Comparison of ENCODE assay signal across 8 cellular contexts in the genomic region with DNA sequence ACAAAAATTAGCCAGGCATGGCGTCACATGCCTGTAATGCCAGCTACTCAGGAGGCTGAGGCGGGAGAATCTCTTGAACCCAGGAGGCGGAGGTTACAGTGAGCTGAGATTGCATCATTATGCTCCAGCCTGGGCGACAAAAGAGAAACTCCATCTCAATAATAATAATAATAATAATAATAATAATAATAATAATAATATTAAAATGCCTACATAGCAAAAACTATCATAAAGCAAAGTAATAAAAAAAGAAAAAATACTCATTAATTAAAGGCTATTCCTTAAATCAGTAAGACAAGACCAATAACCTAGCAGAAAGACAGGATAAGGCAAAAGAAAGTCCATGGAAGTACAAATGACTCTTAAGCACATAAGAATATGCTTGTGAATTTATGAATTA.
"Had no signal": no experiment of that assay in that cellular context is flagged by ENCODE, and none has a peak within 500 bp of the region (broad histone marks: within the 10 kb centered on the region; RNA-seq: fewer than 3 reads in every experiment).

No MANE protein-coding gene starts in this region.

- H3K27ac ChIP-seq: HL-60, KMS-11 had no signal

- H3K4me2 ChIP-seq: KMS-11 had no signal

- DNase-seq: IMR-90, KBM-7, KG1 had no signal

- H3K9me3 Mint-ChIP-seq: IgD-negative memory B cell had no signal

- ATAC-seq: HepG2 had no signal

- FAIRE-seq: HepG2, HTR-8/SVneo had no signal

- H3K9ac ChIP-seq: KMS-11 had no signal

- H3K27me3 Mint-ChIP-seq: IgD-negative memory B cell had no signal

- H3K4me3 Mint-ChIP-seq: IgD-negative memory B cell had no signal
